Comparison of ENCODE assay signal across 15 cellular contexts in the genomic region with DNA sequence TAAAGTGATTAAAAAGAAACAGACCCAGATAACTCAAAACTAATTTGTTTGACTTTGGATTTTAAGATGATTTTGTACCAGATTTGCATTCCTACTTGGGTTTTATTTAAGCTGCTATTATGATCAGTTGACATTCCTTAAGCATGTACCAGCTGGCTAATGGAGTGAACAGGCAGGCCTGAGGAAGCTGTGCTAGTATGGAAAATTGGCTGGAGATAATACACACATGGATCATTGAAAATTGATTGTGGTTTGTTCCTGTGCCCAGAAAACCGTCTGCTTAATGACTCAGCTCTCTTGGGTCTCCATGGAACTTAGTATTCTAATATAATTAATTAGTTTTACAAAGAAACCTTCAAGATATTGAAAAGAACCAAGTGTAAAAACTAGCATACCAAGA. TPM values are rescaled to one million over a fixed set of nuclear protein-coding genes. Genes with fewer than 3 reads are reported as not detected.
DNase-seq lines count a peak whose midpoint lies in the region; ATAC-seq and TF ChIP-seq lines count a peak whose summit lies in the region.
"Had no signal": no experiment of that assay in that cellular context is flagged by ENCODE, and none has a peak within 500 bp of the region (broad histone marks: within the 10 kb centered on the region; RNA-seq: fewer than 3 reads in every experiment).

No MANE protein-coding gene starts in this region.

- H3K27ac Mint-ChIP-seq in activated naive CD4-positive, alpha-beta T cell treated with anti-CD3 and anti-CD28 coated beads, Interleukin-2, amount 10 ng/mL, durations not matched to agents 7 days and 5 days = no peak overlapping the region

- TF ChIP-seq CTCF in AG10803 (conservative IDR thresholded peaks at IDR 0.05; ENCODE audit: low read length) (no peak), NB4 (IDR thresholded peaks at IDR 0.05; ENCODE audit: low read depth, low read length) (no peak), epithelial cell of esophagus (IDR thresholded peaks at IDR 0.05; ENCODE audit: insufficient read depth, low read depth, low read length, missing control alignments) (no peak)

- H3K4me1 Mint-ChIP-seq in activated naive CD4-positive, alpha-beta T cell treated with anti-CD3 and anti-CD28 coated beads, Interleukin-2, amount 10 ng/mL, durations not matched to agents 7 days and 5 days = no peaks in the 10 kb centered on the region

- H3K27me3 Mint-ChIP-seq in activated naive CD4-positive, alpha-beta T cell treated with anti-CD3 and anti-CD28 coated beads, Interleukin-2, amount 10 ng/mL, durations not matched to agents 7 days and 5 days = no peaks in the 10 kb centered on the region

- peak; percentile 92 for DNase-seq in AG10803 (ENCODE audit: low read depth)
- peak; percentile 15 for DNase-seq in NB4 (ENCODE audit: low read depth)
- DNase-seq in epithelial cell of esophagus (ENCODE audit: low read depth) = peak; percentile 77
- peak; percentile 54 for DNase-seq in mucosa of gallbladder (ENCODE audit: low spot score)
- no peak for DNase-seq in LoVo (ENCODE audit: low spot score)
- DNase-seq in activated naive CD4-positive, alpha-beta T cell treated with anti-CD3 and anti-CD28 coated beads, Interleukin-2, amount 10 ng/mL, durations not matched to agents 7 days and 5 days = no peak
- DNase-seq: activated CD4-positive, CD25-positive, alpha-beta regulatory T cell; activated naive CD4-positive, alpha-beta T cell; effector memory CD4-positive, alpha-beta T cell; H7; left colon; NCI-H1417 had no signal

- no peak overlapping the region for H3K4me3 Mint-ChIP-seq in activated naive CD4-positive, alpha-beta T cell treated with anti-CD3 and anti-CD28 coated beads, Interleukin-2, amount 10 ng/mL, durations not matched to agents 7 days and 5 days

- no peak for TF ChIP-seq POLR2A in NB4 (IDR thresholded peaks at IDR 0.05; ENCODE audit: extremely low read depth, insufficient read length)

- CTCF ChIA-PET in activated naive CD4-positive, alpha-beta T cell treated with anti-CD3 and anti-CD28 coated beads, Interleukin-2, amount 10 ng/mL, durations not matched to agents 7 days and 5 days (lab: Charles Lee) = interaction anchor here (1.1 kb wide), 1 partner anchor 25 kb away, joined by 3 read pairs; no protein-coding TSS in a partner anchor

- no peaks in the 10 kb centered on the region for H3K9me3 Mint-ChIP-seq in activated naive CD4-positive, alpha-beta T cell treated with anti-CD3 and anti-CD28 coated beads, Interleukin-2, amount 10 ng/mL, durations not matched to agents 7 days and 5 days

- H3K4me3 ChIP-seq in AG10803 (ENCODE audit: low read length) = no peak overlapping the region
- no peak overlapping the region for H3K4me3 ChIP-seq in NB4 (ENCODE audit: low read depth, low read length)
- no peak overlapping the region for H3K4me3 ChIP-seq in epithelial cell of esophagus (ENCODE audit: low read length)

- peaks cover 18% of the 10 kb centered on the region for H3K36me3 Mint-ChIP-seq in activated naive CD4-positive, alpha-beta T cell treated with anti-CD3 and anti-CD28 coated beads, Interleukin-2, amount 10 ng/mL, durations not matched to agents 7 days and 5 days

- ATAC-seq in GM18873 (IDR thresholded peaks at IDR 0.05; ENCODE audit: low FRiP score, unreplicated experiment) = no peak
- ATAC-seq in HG03342 (IDR thresholded peaks at IDR 0.05; ENCODE audit: unreplicated experiment) = no peak
- ATAC-seq: Panc1 had no signal

RNA-seq across cellular contexts. Expression of gene POLR1D, which starts 22.6 kb away (rescaled TPM):
- total RNA-seq in mucosa of gallbladder = 153 TPM

RNA-seq across cellular contexts. Expression of gene LNX2, which starts 24.0 kb away (rescaled TPM):
- 34.0 TPM for total RNA-seq in mucosa of gallbladder

Comparison
In these comparisons a context has a peak if more than half of its experiments do, and no peak if none do; other contexts are left out.
1. DNase-seq: peak in AG10803 (single experiment), NB4 (single experiment), epithelial cell of esophagus (single experiment) and mucosa of gallbladder (single experiment); none in LoVo (single experiment) and activated naive CD4-positive, alpha-beta T cell treated with anti-CD3 and anti-CD28 coated beads, Interleukin-2, amount 10 ng/mL, durations not matched to agents 7 days and 5 days (single experiment).